9 cellular contexts compared by ENCODE assay signal in genomic region chr3:194204036-194204792, GRCh38.
DNase-seq lines count a peak whose midpoint lies in the region; ATAC-seq, FAIRE-seq and TF ChIP-seq lines count a peak whose summit lies in the region.
"Had no signal": no experiment of that assay in that cellular context is flagged by ENCODE, and none has a peak within 500 bp of the region (broad histone marks: within the 10 kb centered on the region; RNA-seq: fewer than 3 reads in every experiment).

No MANE protein-coding gene starts in this region.

- no peaks in the 10 kb centered on the region for H4K20me1 ChIP-seq in mammary epithelial cell (ENCODE audit: insufficient read depth, low read length)

- POLR2A ChIA-PET in naive thymus-derived CD4-positive, alpha-beta T cell (lab: Charles Lee) = no interaction called here

- no peak overlapping the region for H3K9ac ChIP-seq in mammary epithelial cell (ENCODE audit: insufficient read depth, low read length)

- peaks cover 0 to 34% (median 17%) of the 10 kb centered on the region in 5 donors for H3K27me3 Mint-ChIP-seq in naive thymus-derived CD4-positive, alpha-beta T cell

- WGBS in mammary epithelial cell (ENCODE audit: low coverage, missing lambda C conversion rate) = 3% methylated on average over 6 of the region's 70 CpGs
- 6 to 18% (median 8%) methylated on average over 38 to 70 of the region's 70 CpGs for WGBS in small intestine, 3 donors

- peak; percentile 78 for DNase-seq in NCI-H146 (lab: John Stamatoyannopoulos, UW)
- no peak for DNase-seq in NCI-H146 treated with DMSO at 0.1 percent for 48 hours (lab: John Stamatoyannopoulos, UW; ENCODE audit: unreplicated experiment)
- peak; percentile 63 for DNase-seq in NCI-H1105 treated with DMSO at 0.1 percent for 48 hours (lab: John Stamatoyannopoulos, UW)
- peak; percentile 6 for DNase-seq in mammary epithelial cell
- peak in 4 of 9 donors; percentile 4 to 38 (median 12) for DNase-seq in naive thymus-derived CD4-positive, alpha-beta T cell
- no peak for DNase-seq in small intestine

- peaks cover 5% of the 10 kb centered on the region for H3K4me1 ChIP-seq in mammary epithelial cell (ENCODE audit: insufficient read depth, low read length)
- peaks cover 0 to 9% of the 10 kb centered on the region in 2 donors for H3K4me1 ChIP-seq in naive thymus-derived CD4-positive, alpha-beta T cell (ENCODE audit: control insufficient read depth in 2 of 2, insufficient read depth in 2 of 2, low read length in 2 of 2)
- no peaks in the 10 kb centered on the region for H3K4me1 ChIP-seq in small intestine (ENCODE audit: control insufficient read depth in 2 of 2, insufficient read depth in 1 of 2, low read depth in 1 of 2, low read length in 1 of 2)

- peak; percentile 52 for ATAC-seq in naive thymus-derived CD4-positive, alpha-beta T cell
- ATAC-seq in HG02970 (IDR thresholded peaks at IDR 0.05; ENCODE audit: low FRiP score, unreplicated experiment) (no peak), HG02870 (IDR thresholded peaks at IDR 0.05; ENCODE audit: unreplicated experiment) (no peak)

- CTCF ChIA-PET in mammary epithelial cell (lab: Charles Lee; ENCODE audit: low non-redundant PET) = interaction anchor here (0.6 kb wide), 1 partner anchor 111 kb away, joined by 3 read pairs; no protein-coding TSS in a partner anchor
- CTCF ChIA-PET in naive thymus-derived CD4-positive, alpha-beta T cell (lab: Charles Lee) = no interaction called here

- H3K4me3 ChIP-seq in mammary epithelial cell (replicated peaks in 1 of 3; ENCODE audit: insufficient read depth in 1 of 3, low read depth in 2 of 3, low read length in 3 of 3) = peak overlapping the region; percentile 39 to 46 (median 42)
- H3K4me3 ChIP-seq in naive thymus-derived CD4-positive, alpha-beta T cell (ENCODE audit: low read length) = peak overlapping the region; percentile 53
- H3K4me3 ChIP-seq in small intestine (ENCODE audit: low read depth in 1 of 2, low read length in 2 of 2) = peak overlapping the region in 1 of 2 donors; percentile 39
- H3K4me3 ChIP-seq: SK-N-MC had no signal

- peak overlapping the region in 8 of 9 donors; percentile 48 to 92 (median 74) for H3K27ac Mint-ChIP-seq in naive thymus-derived CD4-positive, alpha-beta T cell

- BruUV-seq in mammary epithelial cell (replicated peaks; lab: Mats Ljungman, UMichigan) = TSS peak; percentile 15

- in situ Hi-C loops in mammary epithelial cell (cut with MboI; ENCODE audit: low sequenced_read_pairs in 2 of 2) = no loop called here

- H3K4me2 ChIP-seq in mammary epithelial cell (ENCODE audit: insufficient read depth, low read depth, low read length) = peak overlapping the region; percentile 90

- H3K36me3 ChIP-seq in mammary epithelial cell (ENCODE audit: insufficient read depth, low read length) (no peaks in the 10 kb centered on the region), small intestine (ENCODE audit: control insufficient read depth in 2 of 2, insufficient read depth in 2 of 2, low read length in 2 of 2) (no peaks in the 10 kb centered on the region)
- H3K36me3 ChIP-seq in naive thymus-derived CD4-positive, alpha-beta T cell (ENCODE audit: control insufficient read depth in 2 of 3, insufficient read depth in 3 of 3, low read length in 3 of 3) = no peaks in the 10 kb centered on the region

- peak overlapping the region; percentile 85 to 95 (median 90) for H3K4me3 Mint-ChIP-seq in naive thymus-derived CD4-positive, alpha-beta T cell

- TF ChIP-seq CTCF in mammary epithelial cell (conservative IDR thresholded peaks at IDR 0.05 in 1 of 2, IDR thresholded peaks at IDR 0.05 in 1 of 2; ENCODE audit: extremely low read depth in 1 of 2, insufficient read depth in 1 of 2, low read depth in 1 of 2, low read length in 2 of 2) = no peak

- peaks cover 10 to 39% (median 30%) of the 10 kb centered on the region in 7 donors for H3K4me1 Mint-ChIP-seq in naive thymus-derived CD4-positive, alpha-beta T cell

- no peaks in the 10 kb centered on the region for H3K9me3 Mint-ChIP-seq in naive thymus-derived CD4-positive, alpha-beta T cell

- H2AFZ ChIP-seq in mammary epithelial cell (ENCODE audit: low read depth, low read length) = peak overlapping the region; percentile 90

- H3K9me3 ChIP-seq in mammary epithelial cell (replicated peaks; ENCODE audit: insufficient read depth, low read length) (no peaks in the 10 kb centered on the region), small intestine (ENCODE audit: control insufficient read depth, low read depth) (no peaks in the 10 kb centered on the region)
- H3K9me3 ChIP-seq in naive thymus-derived CD4-positive, alpha-beta T cell (ENCODE audit: control insufficient read depth in 2 of 3, low read length in 3 of 3) = no peaks in the 10 kb centered on the region

- no peaks in the 10 kb centered on the region for H3K79me2 ChIP-seq in mammary epithelial cell (ENCODE audit: insufficient read depth, low read length)

- H3K27me3 ChIP-seq in mammary epithelial cell (ENCODE audit: insufficient read depth, low read length) (no peaks in the 10 kb centered on the region), small intestine (ENCODE audit: control insufficient read depth in 2 of 2, insufficient read depth in 2 of 2, low read length in 2 of 2) (peaks cover 0 to 2% of the 10 kb centered on the region in 2 donors)
- H3K27me3 ChIP-seq in naive thymus-derived CD4-positive, alpha-beta T cell (ENCODE audit: control insufficient read depth in 2 of 2, insufficient read depth in 2 of 2, low read length in 2 of 2) = peaks cover 0 to 6% of the 10 kb centered on the region in 2 donors

- no peak for FAIRE-seq in small intestine (lab: Jason Lieb, UNC)

- H3K27ac ChIP-seq in mammary epithelial cell (ENCODE audit: insufficient read depth, low read depth, low read length) (peak overlapping the region; percentile 38), small intestine (ENCODE audit: low read depth in 1 of 2, low read length in 1 of 2) (no peak overlapping the region)
- H3K27ac ChIP-seq in naive thymus-derived CD4-positive, alpha-beta T cell (ENCODE audit: low read depth, low read length) = peak overlapping the region; percentile 18
- H3K27ac ChIP-seq: SK-N-MC had no signal

- intact Hi-C loops in mammary epithelial cell (cut with micrococcal nuclease) = loop anchor here (5.0 kb wide), 1 partner anchor 93 kb away; no protein-coding TSS in a partner anchor
- intact Hi-C loops in naive thymus-derived CD4-positive, alpha-beta T cell (cut with micrococcal nuclease) = loop anchor here (2.0 to 10.0 kb wide), 3 partner anchors 67 to 103 kb away; partner anchors contain the start of gene HES1 (in 2 of the 2)

- no peaks in the 10 kb centered on the region for H3K36me3 Mint-ChIP-seq in naive thymus-derived CD4-positive, alpha-beta T cell

- dilution Hi-C loops in mammary epithelial cell (cut with HindIII; ENCODE audit: low sequenced_read_pairs) = no loop called here

Comparison
In these comparisons a context has a peak if more than half of its experiments do, and no peak if none do; other contexts are left out.
1. DNase-seq: peak in NCI-H146 (single experiment), NCI-H1105 treated with DMSO at 0.1 percent for 48 hours (single experiment) and mammary epithelial cell (single experiment); none in NCI-H146 treated with DMSO at 0.1 percent for 48 hours (single experiment) and small intestine (single experiment).
2. H3K27ac ChIP-seq: peak in mammary epithelial cell (single experiment) and naive thymus-derived CD4-positive, alpha-beta T cell (single experiment); none in small intestine (0 of 2).